In genomic region chr16:89785523-89786155, GRCh38 we compare ENCODE assay signal across 16 cellular contexts. TPM values are rescaled to one million over a fixed set of nuclear protein-coding genes. Genes with fewer than 3 reads are reported as not detected.
A peak's percentile ranks its signal among the peaks of the same experiment; 100 is the strongest.
DNase-seq lines count a peak whose midpoint lies in the region; ATAC-seq and TF ChIP-seq lines count a peak whose summit lies in the region.
"Had no signal": no experiment of that assay in that cellular context is flagged by ENCODE, and none has a peak within 500 bp of the region (broad histone marks: within the 10 kb centered on the region; RNA-seq: fewer than 3 reads in every experiment).

No MANE protein-coding gene starts in this region.

- H3K36me3 Mint-ChIP-seq in CD4-positive, alpha-beta memory T cell: no peaks in the 10 kb centered on the region
- peaks cover 54% of the 10 kb centered on the region for H3K36me3 Mint-ChIP-seq in activated CD8-positive, alpha-beta T cell treated with anti-CD3 and anti-CD28 coated beads, Interleukin-2, amount 10 ng/mL, durations not matched to agents 7 days and 5 days (ENCODE audit: low read depth)

- peak; percentile 83 for ATAC-seq in activated CD8-positive, alpha-beta T cell treated with anti-CD3 and anti-CD28 coated beads, Interleukin-2, amount 10 ng/mL, durations not matched to agents 7 days and 5 days
- peak; percentile 33 to 50 for ATAC-seq in lower lobe of right lung
- ATAC-seq: gastrocnemius medialis; stimulated activated naive B cell treated with anti-CD40 and anti-IgM and Interleukin-4, amounts not matched to agents 10 μg/mL and 1 μg/mL and 100 μg/mL, for 72 hours had no signal

- peak overlapping the region in 7 of 8 donors; percentile 13 to 82 (median 67) for H3K4me3 Mint-ChIP-seq in CD4-positive, alpha-beta memory T cell
- peak overlapping the region; percentile 25 for H3K4me3 Mint-ChIP-seq in activated CD8-positive, alpha-beta T cell treated with anti-CD3 and anti-CD28 coated beads, Interleukin-2, amount 10 ng/mL, durations not matched to agents 7 days and 5 days
- H3K4me3 Mint-ChIP-seq: stimulated activated naive B cell treated with anti-CD40 and anti-IgM and Interleukin-4, amounts not matched to agents 10 μg/mL and 1 μg/mL and 100 μg/mL, for 72 hours had no signal

- H3K9me3 Mint-ChIP-seq in CD4-positive, alpha-beta memory T cell: no peaks in the 10 kb centered on the region
- no peaks in the 10 kb centered on the region for H3K9me3 Mint-ChIP-seq in activated CD8-positive, alpha-beta T cell treated with anti-CD3 and anti-CD28 coated beads, Interleukin-2, amount 10 ng/mL, durations not matched to agents 7 days and 5 days (ENCODE audit: insufficient read depth)
- H3K9me3 Mint-ChIP-seq: stimulated activated naive B cell treated with anti-CD40 and anti-IgM and Interleukin-4, amounts not matched to agents 10 μg/mL and 1 μg/mL and 100 μg/mL, for 72 hours had no signal

- POLR2A ChIA-PET in CD4-positive, alpha-beta memory T cell (lab: Charles Lee; ENCODE audit: partially characterized antibody): interaction anchor here (0.6 to 3.1 kb wide), 15 partner anchors 10 to 88 kb away, joined by 3 to 23 read pairs (median 5); partner anchors contain the start of genes TCF25 and VPS9D1
- POLR2A ChIA-PET in activated CD8-positive, alpha-beta T cell treated with anti-CD3 and anti-CD28 coated beads, Interleukin-2, amount 10 ng/mL, durations not matched to agents 7 days and 5 days (lab: Charles Lee): no interaction called here

- DNase-seq in activated CD8-positive, alpha-beta memory T cell treated with anti-CD3 and anti-CD28 coated beads for 24 hours: peak; percentile 61
- no peak for DNase-seq in activated CD8-positive, alpha-beta memory T cell treated with anti-CD3 and anti-CD28 coated beads, Interleukin-2, amount 50 U/mL, for 48 hours
- DNase-seq in CD4-positive, alpha-beta memory T cell: peak; percentile 68 to 83 (median 71)
- DNase-seq in activated CD8-positive, alpha-beta T cell treated with anti-CD3 and anti-CD28 coated beads, Interleukin-2, amount 10 ng/mL, durations not matched to agents 7 days and 5 days: peak; percentile 70
- DNase-seq in lower lobe of right lung: no peak
- DNase-seq in cerebellar nuclear complex (lab: John Stamatoyannopoulos, UW): no peak
- DNase-seq in NCI-H510A (lab: John Stamatoyannopoulos, UW): no peak
- DNase-seq in NCI-H2171 (lab: John Stamatoyannopoulos, UW): no peak
- DNase-seq: brain microvascular endothelial cell; DND-41; gastrocnemius medialis; PC-9; SJCRH30; stimulated activated CD4-positive, alpha-beta T cell treated with anti-CD3 and anti-CD28 coated beads, Interleukin-12 subunit alpha, Interleukin-12 subunit beta, amount 100 ng/mL, for 4 hours; stimulated activated naive B cell treated with anti-CD40 and anti-IgM and Interleukin-4, amounts not matched to agents 10 μg/mL and 1 μg/mL and 100 μg/mL, for 72 hours; tibial artery had no signal

- H3K27ac Mint-ChIP-seq in CD4-positive, alpha-beta memory T cell: peak overlapping the region; percentile 43 to 95 (median 77)
- peak overlapping the region; percentile 32 for H3K27ac Mint-ChIP-seq in activated CD8-positive, alpha-beta T cell treated with anti-CD3 and anti-CD28 coated beads, Interleukin-2, amount 10 ng/mL, durations not matched to agents 7 days and 5 days
- H3K27ac Mint-ChIP-seq: stimulated activated naive B cell treated with anti-CD40 and anti-IgM and Interleukin-4, amounts not matched to agents 10 μg/mL and 1 μg/mL and 100 μg/mL, for 72 hours had no signal

- H3K36me3 ChIP-seq in CD4-positive, alpha-beta memory T cell (ENCODE audit: insufficient read depth, low read length): no peaks in the 10 kb centered on the region
- no peaks in the 10 kb centered on the region for H3K36me3 ChIP-seq in lower lobe of right lung
- H3K36me3 ChIP-seq: brain microvascular endothelial cell, gastrocnemius medialis, tibial artery had no signal

- no peaks in the 10 kb centered on the region for H3K9me3 ChIP-seq in CD4-positive, alpha-beta memory T cell (ENCODE audit: control insufficient read depth in 1 of 2, low read length in 2 of 2)
- H3K9me3 ChIP-seq in lower lobe of right lung: no peaks in the 10 kb centered on the region
- H3K9me3 ChIP-seq: gastrocnemius medialis, SJCRH30, tibial artery had no signal

- H3K27me3 Mint-ChIP-seq in CD4-positive, alpha-beta memory T cell: no peaks in the 10 kb centered on the region
- H3K27me3 Mint-ChIP-seq in activated CD8-positive, alpha-beta T cell treated with anti-CD3 and anti-CD28 coated beads, Interleukin-2, amount 10 ng/mL, durations not matched to agents 7 days and 5 days (ENCODE audit: low read depth): no peaks in the 10 kb centered on the region
- H3K27me3 Mint-ChIP-seq: stimulated activated naive B cell treated with anti-CD40 and anti-IgM and Interleukin-4, amounts not matched to agents 10 μg/mL and 1 μg/mL and 100 μg/mL, for 72 hours had no signal

- peaks cover 24 to 42% (median 29%) of the 10 kb centered on the region in 4 donors for H3K4me1 Mint-ChIP-seq in CD4-positive, alpha-beta memory T cell
- H3K4me1 Mint-ChIP-seq in activated CD8-positive, alpha-beta T cell treated with anti-CD3 and anti-CD28 coated beads, Interleukin-2, amount 10 ng/mL, durations not matched to agents 7 days and 5 days (ENCODE audit: low read depth): peaks cover 33% of the 10 kb centered on the region

- CTCF ChIA-PET in CD4-positive, alpha-beta memory T cell (lab: Charles Lee; ENCODE audit: partially characterized antibody): interaction anchor here (0.6 to 3.6 kb wide), 10 partner anchors 8 to 85 kb away, joined by 3 to 17 read pairs (median 3); no protein-coding TSS in a partner anchor
- CTCF ChIA-PET in activated CD8-positive, alpha-beta T cell treated with anti-CD3 and anti-CD28 coated beads, Interleukin-2, amount 10 ng/mL, durations not matched to agents 7 days and 5 days (lab: Charles Lee): interaction anchor here (0.7 to 10.5 kb wide), 3 partner anchors 75 to 86 kb away, joined by 4 to 116 read pairs (median 10); no protein-coding TSS in a partner anchor

- H3K4me1 ChIP-seq in CD4-positive, alpha-beta memory T cell (ENCODE audit: insufficient read depth, low read length): peaks cover 33% of the 10 kb centered on the region
- no peaks in the 10 kb centered on the region for H3K4me1 ChIP-seq in lower lobe of right lung
- H3K4me1 ChIP-seq: gastrocnemius medialis, SJCRH30, tibial artery had no signal

- H3K27me3 ChIP-seq in CD4-positive, alpha-beta memory T cell (ENCODE audit: insufficient read depth, low read length): no peaks in the 10 kb centered on the region
- no peaks in the 10 kb centered on the region for H3K27me3 ChIP-seq in lower lobe of right lung (ENCODE audit: low read depth)
- H3K27me3 ChIP-seq: brain microvascular endothelial cell, gastrocnemius medialis, SJCRH30, tibial artery had no signal

- TF ChIP-seq CTCF in lower lobe of right lung (IDR thresholded peaks at IDR 0.05): no peak

- H3K27ac ChIP-seq in CD4-positive, alpha-beta memory T cell (ENCODE audit: low read depth, low read length): no peak overlapping the region
- H3K27ac ChIP-seq in lower lobe of right lung: no peak overlapping the region
- H3K27ac ChIP-seq: brain microvascular endothelial cell, gastrocnemius medialis, PC-9, SJCRH30, tibial artery had no signal

- intact Hi-C loops in CD4-positive, alpha-beta memory T cell (cut with micrococcal nuclease): no loop called here
- intact Hi-C loops in lower lobe of right lung (cut with DNase I): no loop called here

- H3K4me3 ChIP-seq in CD4-positive, alpha-beta memory T cell (ENCODE audit: low read length in 2 of 2): no peak overlapping the region
- H3K4me3 ChIP-seq in lower lobe of right lung: no peak overlapping the region
- H3K4me3 ChIP-seq: gastrocnemius medialis, PC-9, SJCRH30, tibial artery had no signal

RNA-seq across cellular contexts. Expression of gene FANCA, which starts 30.8 kb away (rescaled TPM):
- 10 to 100 TPM in 1 of 2 experiments, 1 to 10 TPM in 1; 9.6 to 10.1 TPM for total RNA-seq in CD4-positive, alpha-beta memory T cell
- polyA plus RNA-seq in CD4-positive, alpha-beta memory T cell: 1 to 10 TPM; 4.6 to 8.1 TPM
- total RNA-seq in activated CD8-positive, alpha-beta T cell treated with anti-CD3 and anti-CD28 coated beads, Interleukin-2, amount 10 ng/mL, durations not matched to agents 7 days and 5 days: 100 to 1,000 TPM; 123 to 149 TPM
- 7.9 TPM for total RNA-seq in lower lobe of right lung

RNA-seq across cellular contexts. Expression of gene SPIRE2, which starts 42.6 kb away (rescaled TPM):
- total RNA-seq in CD4-positive, alpha-beta memory T cell: 1 to 10 TPM; 3.0 to 3.3 TPM
- under 1 TPM in 1 of 2 donors, not detected in 1; 0.71 TPM for polyA plus RNA-seq in CD4-positive, alpha-beta memory T cell
- total RNA-seq in activated CD8-positive, alpha-beta T cell treated with anti-CD3 and anti-CD28 coated beads, Interleukin-2, amount 10 ng/mL, durations not matched to agents 7 days and 5 days: under 1 TPM in 1 of 2 experiments, not detected in 1; 0.08 TPM
- 15.8 TPM for total RNA-seq in lower lobe of right lung

Comparison
In these comparisons a context has a peak if more than half of its experiments do, and no peak if none do; other contexts are left out.
1. DNase-seq: peak in activated CD8-positive, alpha-beta memory T cell treated with anti-CD3 and anti-CD28 coated beads for 24 hours (single experiment), CD4-positive, alpha-beta memory T cell (5 of 5) and activated CD8-positive, alpha-beta T cell treated with anti-CD3 and anti-CD28 coated beads, Interleukin-2, amount 10 ng/mL, durations not matched to agents 7 days and 5 days (single experiment); none in activated CD8-positive, alpha-beta memory T cell treated with anti-CD3 and anti-CD28 coated beads, Interleukin-2, amount 50 U/mL, for 48 hours (single experiment), lower lobe of right lung (single experiment), cerebellar nuclear complex (0 of 2), NCI-H510A (single experiment) and NCI-H2171 (single experiment).
2. RNA of gene FANCA, which starts 30.8 kb away (total RNA-seq): 123 to 149 TPM in activated CD8-positive, alpha-beta T cell treated with anti-CD3 and anti-CD28 coated beads, Interleukin-2, amount 10 ng/mL, durations not matched to agents 7 days and 5 days; 9.6 to 10.1 TPM in CD4-positive, alpha-beta memory T cell and 7.9 TPM in lower lobe of right lung (single experiment); every median in the first group is over 10 times any median in the second.